8 cellular contexts compared by ENCODE assay signal in genomic region chr15:40891810-40892448, GRCh38. TPM values are rescaled to one million over a fixed set of nuclear protein-coding genes. Genes with fewer than 3 reads are reported as not detected.
A peak's percentile ranks its signal among the peaks of the same experiment; 100 is the strongest.
DNase-seq lines count a peak whose midpoint lies in the region; ATAC-seq and TF ChIP-seq lines count a peak whose summit lies in the region.

No MANE protein-coding gene starts in this region.

- peak; percentile 34 to 45 (median 38) for ATAC-seq in right lobe of liver
- ATAC-seq in HG03139 (IDR thresholded peaks at IDR 0.05; ENCODE audit: unreplicated experiment), result no peak

- H3K4me1 ChIP-seq in BE2C (no peaks in the 10 kb centered on the region), right lobe of liver (peaks cover 0 to 18% (median 6%) of the 10 kb centered on the region in 4 donors), vagina (peaks cover 25% of the 10 kb centered on the region)

- H3K27me3 ChIP-seq in BE2C (no peaks in the 10 kb centered on the region), right lobe of liver (no peaks in the 10 kb centered on the region), vagina (no peaks in the 10 kb centered on the region)

- TF ChIP-seq CTCF in BE2C (IDR thresholded peaks at IDR 0.05; ENCODE audit: low read depth, low read length) (peak; percentile 81), GM12873 (IDR thresholded peaks at IDR 0.05; ENCODE audit: insufficient read depth, low read depth, low read length, missing control alignments) (peak; percentile 71), right lobe of liver (IDR thresholded peaks at IDR 0.05) (peak; percentile 65 to 83 (median 79)), vagina (IDR thresholded peaks at IDR 0.05) (peak; percentile 9 to 45 (median 44))

- TF ChIP-seq POLR2A in right lobe of liver (IDR thresholded peaks at IDR 0.05) (no peak), vagina (IDR thresholded peaks at IDR 0.05) (no peak)

- no peaks in the 10 kb centered on the region for H3K9me3 ChIP-seq in BE2C
- H3K9me3 ChIP-seq in right lobe of liver, result no peaks in the 10 kb centered on the region
- no peaks in the 10 kb centered on the region for H3K9me3 ChIP-seq in vagina

- H3K36me3 ChIP-seq in BE2C (peaks cover 3% of the 10 kb centered on the region; the same call in 1 of the 2 replicates), right lobe of liver (peaks cover 0 to 11% (median 0%) of the 10 kb centered on the region in 4 donors), vagina (peaks cover 0 to 6% of the 10 kb centered on the region in 2 donors)

- intact Hi-C loops in right lobe of liver (cut with DNase I) (loop anchor here in 1 of 2 donors (5.0 kb wide), 1 partner anchor 35 kb away; no protein-coding TSS in a partner anchor), vagina (cut with DNase I) (loop anchor here (5.0 kb wide), 1 partner anchor 35 kb away; no protein-coding TSS in a partner anchor)

- no peak overlapping the region for H3K4me3 ChIP-seq in BE2C (ENCODE audit: low read depth, low read length)
- H3K4me3 ChIP-seq in right lobe of liver, result no peak overlapping the region
- H3K4me3 ChIP-seq in vagina, result no peak overlapping the region

- peak; percentile 58 for DNase-seq in BE2C
- peak; percentile 48 for DNase-seq in NCI-H460 (ENCODE audit: extremely low read depth, low read depth)
- DNase-seq in astrocyte of the hippocampus (ENCODE audit: low read depth, low spot score), result peak; percentile 71
- no peak for DNase-seq in right lobe of liver
- DNase-seq in vagina (ENCODE audit: extremely low spot score in 2 of 2), result peak in 1 of 2 donors; percentile 83
- DNase-seq in effector CD4-positive, alpha-beta T cell, result no peak

- H3K27ac ChIP-seq in right lobe of liver (no peak overlapping the region), vagina (no peak overlapping the region)

- WGBS in right lobe of liver (ENCODE audit: insufficient coverage, low coverage, low lambda C conversion rate, missing lambda C conversion rate), result 4% methylated on average over 4 of the region's 4 CpGs

RNA-seq across cellular contexts. Expression of gene VPS18, which starts 2.3 kb away (rescaled TPM):
- polyA plus RNA-seq in BE2C (2012; ENCODE audit: insufficient read depth, insufficient read length, low read depth), result 32.7 TPM
- total RNA-seq in NCI-H460 (2014; rRNA removed; shearing (Covaris generic)), result 10.5 and 11.4 TPM in 2 replicates
- polyA plus RNA-seq in NCI-H460 (2014; cell fraction: nucleus; rRNA removed), result 8.9 and 9.9 TPM in 2 replicates
- total RNA-seq in right lobe of liver (10 to 100 TPM in 5 of 6 experiments, 1 to 10 TPM in 1; 8.4 to 24.7 (median 12.9) TPM), vagina (21.4 TPM)

RNA-seq across cellular contexts. Expression of gene RHOV, which starts 17.9 kb away (rescaled TPM):
- 0.34 TPM for polyA plus RNA-seq in BE2C (2012; ENCODE audit: insufficient read depth, insufficient read length, low read depth)
- total RNA-seq in NCI-H460 (2014; rRNA removed; shearing (Covaris generic)), result 0.14 and 0.57 TPM in 2 replicates
- 0.88 TPM in 1 of 2 replicates, not detected in the other for polyA plus RNA-seq in NCI-H460 (2014; cell fraction: nucleus; rRNA removed)
- total RNA-seq in right lobe of liver (not detected), vagina (32.9 TPM)

RNA-seq across cellular contexts. Expression of gene DLL4, which starts 37.2 kb away (rescaled TPM):
- polyA plus RNA-seq in BE2C (2012; ENCODE audit: insufficient read depth, insufficient read length, low read depth), result 0.25 TPM
- 0.05 TPM in 1 of 2 replicates, not detected in the other for total RNA-seq in NCI-H460 (2014; rRNA removed; shearing (Covaris generic))
- 0.13 TPM in 1 of 2 replicates, not detected in the other for polyA plus RNA-seq in NCI-H460 (2014; cell fraction: nucleus; rRNA removed)
- total RNA-seq in right lobe of liver (1 to 10 TPM; 2.9 to 8.7 (median 4.2) TPM), vagina (20.9 TPM)

RNA-seq across cellular contexts. Expression of gene SPINT1, which starts 48.1 kb away (rescaled TPM):
- polyA plus RNA-seq in BE2C (2012; ENCODE audit: insufficient read depth, insufficient read length, low read depth), result 0.69 TPM
- total RNA-seq in NCI-H460 (2014; rRNA removed; shearing (Covaris generic)), result 1.7 and 2.4 TPM in 2 replicates
- 0.62 and 6.0 TPM in 2 replicates for polyA plus RNA-seq in NCI-H460 (2014; cell fraction: nucleus; rRNA removed)
- total RNA-seq in right lobe of liver (1 to 10 TPM; 1.1 to 7.9 (median 3.0) TPM), vagina (80.3 TPM)

Comparison
In these comparisons a context has a peak if more than half of its experiments do, and no peak if none do; other contexts are left out.
1. DNase-seq: peak in BE2C (single experiment), NCI-H460 (single experiment) and astrocyte of the hippocampus (single experiment); none in right lobe of liver (0 of 3) and effector CD4-positive, alpha-beta T cell (single experiment).
2. RNA of gene RHOV, which starts 17.9 kb away (total RNA-seq): 32.9 TPM in vagina (single experiment); 0.14 to 0.57 TPM in NCI-H460 and not detected in right lobe of liver; every median in the first group is over 10 times any median in the second.
3. Peak in every context shown above with its lines, with median percentiles within 50 percentile points of each other: CTCF ChIP-seq.